Comparison of ENCODE assay signal across 1 cellular context in the genomic region with DNA sequence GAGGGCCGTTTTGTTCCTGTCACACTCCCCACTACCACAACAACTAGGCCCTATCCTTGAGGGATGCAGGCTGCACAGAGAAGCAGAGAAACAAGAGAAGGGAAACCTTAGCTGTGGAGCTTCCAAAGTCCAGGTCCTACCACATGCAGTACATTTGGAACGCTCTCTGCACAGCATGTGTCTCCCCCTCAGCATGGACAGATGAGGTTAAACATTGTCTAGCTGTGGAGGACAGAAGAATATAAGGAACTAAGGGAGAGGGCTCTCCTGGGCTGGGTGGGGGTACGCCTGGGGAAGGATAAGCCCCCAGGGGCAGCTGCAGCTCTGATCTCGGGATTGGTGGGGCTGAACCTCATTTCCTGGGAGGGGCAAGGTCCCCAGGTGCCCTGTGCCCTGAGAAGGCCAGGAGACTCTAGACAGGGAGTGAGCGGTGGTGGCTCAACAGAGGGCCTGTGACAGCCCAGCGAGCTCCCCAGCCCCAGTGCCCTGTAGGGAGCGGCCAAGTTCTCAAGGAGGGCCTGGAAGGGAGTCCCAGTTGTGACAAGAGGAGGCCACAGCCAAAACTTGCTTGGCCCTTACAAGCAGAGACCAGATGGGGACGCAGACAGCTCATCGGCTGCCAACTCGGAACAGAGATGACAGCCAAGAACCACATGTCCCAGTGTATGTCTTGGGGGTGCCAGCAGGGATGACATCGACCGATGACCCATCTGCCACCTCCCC.
A peak's percentile ranks its signal among the peaks of the same experiment; 100 is the strongest.
TF ChIP-seq lines count a peak whose summit lies in the region.

No MANE protein-coding gene starts in this region.

TF ChIP-seq in HepG2, 621 proteins besides CTCF, POLR2A, EP300 and RAD21 (continued from another document):
- TF ChIP-seq CSRNP2 (CRISPR knock-in tag; conservative IDR thresholded peaks at IDR 0.05; ENCODE audit: low read depth) (no peak), FOXK2 (IDR thresholded peaks at IDR 0.05) (no peak), KDM5B (CRISPR knock-in tag; IDR thresholded peaks at IDR 0.05; ENCODE audit: borderline replicate concordance) (no peak), MED8 (CRISPR knock-in tag; IDR thresholded peaks at IDR 0.05; ENCODE audit: insufficient replicate concordance) (peak; percentile 5), ZNF557 (CRISPR knock-in tag; IDR thresholded peaks at IDR 0.05) (no peak), RFXANK (CRISPR knock-in tag; IDR thresholded peaks at IDR 0.05) (no peak), ZZZ3 (CRISPR knock-in tag; IDR thresholded peaks at IDR 0.05; ENCODE audit: borderline replicate concordance) (no peak), ZNF512 (CRISPR knock-in tag; IDR thresholded peaks at IDR 0.05) (0 out of 2 replicates have a peak, but pooled peaks have one; percentile 57), SRSF4 (IDR thresholded peaks at IDR 0.05; ENCODE audit: low read depth, low read length, poor library complexity, severe bottlenecking) (no peak), POLR2G (IDR thresholded peaks at IDR 0.05; ENCODE audit: low read depth, low read length) (no peak), SUZ12 (IDR thresholded peaks at IDR 0.05; ENCODE audit: low read depth, low read length) (no peak), KAT7 (CRISPR knock-in tag; IDR thresholded peaks at IDR 0.05; ENCODE audit: borderline replicate concordance) (no peak)
- TF ChIP-seq, protein P1, sequence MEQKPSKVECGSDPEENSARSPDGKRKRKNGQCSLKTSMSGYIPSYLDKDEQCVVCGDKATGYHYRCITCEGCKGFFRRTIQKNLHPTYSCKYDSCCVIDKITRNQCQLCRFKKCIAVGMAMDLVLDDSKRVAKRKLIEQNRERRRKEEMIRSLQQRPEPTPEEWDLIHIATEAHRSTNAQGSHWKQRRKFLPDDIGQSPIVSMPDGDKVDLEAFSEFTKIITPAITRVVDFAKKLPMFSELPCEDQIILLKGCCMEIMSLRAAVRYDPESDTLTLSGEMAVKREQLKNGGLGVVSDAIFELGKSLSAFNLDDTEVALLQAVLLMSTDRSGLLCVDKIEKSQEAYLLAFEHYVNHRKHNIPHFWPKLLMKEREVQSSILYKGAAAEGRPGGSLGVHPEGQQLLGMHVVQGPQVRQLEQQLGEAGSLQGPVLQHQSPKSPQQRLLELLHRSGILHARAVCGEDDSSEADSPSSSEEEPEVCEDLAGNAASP (CRISPR knock-in tag; IDR thresholded peaks at IDR 0.05; ENCODE audit: borderline replicate concordance), result no peak
